In genomic region chr5:87127956-87128687, GRCh38 we compare ENCODE assay signal across 19 cellular contexts.
DNase-seq lines count a peak whose midpoint lies in the region; ATAC-seq, FAIRE-seq and TF ChIP-seq lines count a peak whose summit lies in the region.
"Had no signal": no experiment of that assay in that cellular context is flagged by ENCODE, and none has a peak within 500 bp of the region (broad histone marks: within the 10 kb centered on the region; RNA-seq: fewer than 3 reads in every experiment).

No MANE protein-coding gene starts in this region.

- CTCF ChIA-PET in A673 (lab: Charles Lee): no interaction called here

- H3K36me3 ChIP-seq in A673 (ENCODE audit: insufficient read depth, low read length, poor library complexity, severe bottlenecking): no peaks in the 10 kb centered on the region
- H3K36me3 ChIP-seq in Peyer's patch: no peaks in the 10 kb centered on the region
- H3K36me3 ChIP-seq: BE2C, neutrophil, sigmoid colon, vagina had no signal

- intact Hi-C loops in A673 (cut with micrococcal nuclease; ENCODE audit: unreplicated experiment): no loop called here

- no peaks in the 10 kb centered on the region for H3K27me3 Mint-ChIP-seq in stimulated activated naive CD8-positive, alpha-beta T cell treated with anti-CD3 and anti-CD28 coated beads, Interleukin-15, amount 100 ng/mL, for 72 hours
- H3K27me3 Mint-ChIP-seq: activated naive CD4-positive, alpha-beta T cell treated with anti-CD3 and anti-CD28 coated beads, Interleukin-2, amount 10 ng/mL, durations not matched to agents 7 days and 5 days had no signal

- no peak overlapping the region for H3K4me3 ChIP-seq in choroid plexus epithelial cell (ENCODE audit: low read depth, low read length)
- no peak overlapping the region for H3K4me3 ChIP-seq in A673 (ENCODE audit: low read depth, low read length, poor library complexity, severe bottlenecking)
- H3K4me3 ChIP-seq in Peyer's patch: no peak overlapping the region
- H3K4me3 ChIP-seq: GM23338, sigmoid colon, SK-N-MC, vagina had no signal

- H3K4me1 ChIP-seq in A673 (ENCODE audit: insufficient read depth, low read length, poor library complexity, severe bottlenecking) (peaks cover 7% of the 10 kb centered on the region), Peyer's patch (no peaks in the 10 kb centered on the region)
- H3K4me1 ChIP-seq: BE2C, vagina had no signal

- TF ChIP-seq POLR2A in Peyer's patch (IDR thresholded peaks at IDR 0.05): no peak

- DNase-seq in stimulated activated CD4-positive, alpha-beta T cell treated with anti-CD3 and anti-CD28 coated beads, Interleukin-15, amount 100 ng/mL, for 24 hours: peak; percentile 18
- no peak for DNase-seq in stimulated activated CD4-positive, alpha-beta T cell treated with anti-CD3 and anti-CD28 coated beads, Interleukin-4, amount 100 ng/mL, for 24 hours
- peak; percentile 45 for DNase-seq in RCC 7860 (ENCODE audit: low spot score)
- DNase-seq in choroid plexus epithelial cell (ENCODE audit: low read depth): peak; percentile 43
- DNase-seq in stimulated activated naive CD8-positive, alpha-beta T cell treated with anti-CD3 and anti-CD28 coated beads, Interleukin-15, amount 100 ng/mL, for 72 hours: no peak
- DNase-seq in A673 (ENCODE audit: low spot score): no peak
- no peak for DNase-seq in Peyer's patch
- DNase-seq: activated naive CD4-positive, alpha-beta T cell treated with anti-CD3 and anti-CD28 coated beads, Interleukin-2, amount 10 ng/mL, durations not matched to agents 7 days and 5 days; BE2C; DMS153; NCI-H345; sigmoid colon had no signal

- H3K9me3 ChIP-seq in A673 (ENCODE audit: low read depth, low read length, poor library complexity, severe bottlenecking) (no peaks in the 10 kb centered on the region), Peyer's patch (no peaks in the 10 kb centered on the region)
- H3K9me3 ChIP-seq: BE2C, neutrophil, sigmoid colon, vagina had no signal

- POLR2A ChIA-PET in A673 (lab: Charles Lee; ENCODE audit: low non-redundant PET): no interaction called here

- H3K27me3 ChIP-seq in A673 (replicated peaks; ENCODE audit: insufficient read depth, low read depth, low read length, poor library complexity) (no peaks in the 10 kb centered on the region), Peyer's patch (no peaks in the 10 kb centered on the region)
- H3K27me3 ChIP-seq: neutrophil, sigmoid colon, vagina had no signal

- TF ChIP-seq CTCF in choroid plexus epithelial cell (conservative IDR thresholded peaks at IDR 0.05; ENCODE audit: low read depth, low read length) (no peak), A673 (conservative IDR thresholded peaks at IDR 0.05; ENCODE audit: low read depth, low read length) (no peak), Peyer's patch (IDR thresholded peaks at IDR 0.05) (no peak)

- H3K27ac Mint-ChIP-seq in stimulated activated naive CD8-positive, alpha-beta T cell treated with anti-CD3 and anti-CD28 coated beads, Interleukin-15, amount 100 ng/mL, for 72 hours: peak overlapping the region in 1 of 2 donors; percentile 36
- H3K27ac Mint-ChIP-seq: activated naive CD4-positive, alpha-beta T cell treated with anti-CD3 and anti-CD28 coated beads, Interleukin-2, amount 10 ng/mL, durations not matched to agents 7 days and 5 days; GM23338; mesothelial cell of epicardium had no signal

- peak; percentile 82 for FAIRE-seq in RCC 7860 (lab: Jason Lieb, UNC)
- FAIRE-seq: islet of Langerhans had no signal

- no peak for ATAC-seq in stimulated activated naive CD8-positive, alpha-beta T cell treated with anti-CD3 and anti-CD28 coated beads, Interleukin-15, amount 100 ng/mL, for 72 hours
- ATAC-seq in GM21528 (IDR thresholded peaks at IDR 0.05; ENCODE audit: low FRiP score, unreplicated experiment): no peak
- ATAC-seq: GM23338 had no signal

- H3K27ac ChIP-seq in A673 (ENCODE audit: low read depth, low read length, poor library complexity, severe bottlenecking) (no peak overlapping the region), Peyer's patch (no peak overlapping the region)
- H3K27ac ChIP-seq: neutrophil, sigmoid colon, SK-N-MC, vagina had no signal

- H3K4me3 Mint-ChIP-seq in stimulated activated naive CD8-positive, alpha-beta T cell treated with anti-CD3 and anti-CD28 coated beads, Interleukin-15, amount 100 ng/mL, for 72 hours: peak overlapping the region; percentile 7 to 40
- H3K4me3 Mint-ChIP-seq: activated naive CD4-positive, alpha-beta T cell treated with anti-CD3 and anti-CD28 coated beads, Interleukin-2, amount 10 ng/mL, durations not matched to agents 7 days and 5 days; GM23338; mesothelial cell of epicardium had no signal

- H3K4me1 Mint-ChIP-seq in stimulated activated naive CD8-positive, alpha-beta T cell treated with anti-CD3 and anti-CD28 coated beads, Interleukin-15, amount 100 ng/mL, for 72 hours: peaks cover 34% of the 10 kb centered on the region
- H3K4me1 Mint-ChIP-seq: mesothelial cell of epicardium had no signal

- BruUV-seq in A673 (replicated peaks; lab: Mats Ljungman, UMichigan): no TSS peak

- no peaks in the 10 kb centered on the region for H3K9me3 Mint-ChIP-seq in stimulated activated naive CD8-positive, alpha-beta T cell treated with anti-CD3 and anti-CD28 coated beads, Interleukin-15, amount 100 ng/mL, for 72 hours
- H3K9me3 Mint-ChIP-seq: GM23338, mesothelial cell of epicardium had no signal

Comparison
In these comparisons a context has a peak if more than half of its experiments do, and no peak if none do; other contexts are left out.
1. DNase-seq: peak in stimulated activated CD4-positive, alpha-beta T cell treated with anti-CD3 and anti-CD28 coated beads, Interleukin-15, amount 100 ng/mL, for 24 hours (single experiment), RCC 7860 (single experiment) and choroid plexus epithelial cell (single experiment); none in stimulated activated CD4-positive, alpha-beta T cell treated with anti-CD3 and anti-CD28 coated beads, Interleukin-4, amount 100 ng/mL, for 24 hours (single experiment), stimulated activated naive CD8-positive, alpha-beta T cell treated with anti-CD3 and anti-CD28 coated beads, Interleukin-15, amount 100 ng/mL, for 72 hours (0 of 2), A673 (single experiment) and Peyer's patch (0 of 3).